ENCODE assay signal across 8 cellular contexts in the genomic region with DNA sequence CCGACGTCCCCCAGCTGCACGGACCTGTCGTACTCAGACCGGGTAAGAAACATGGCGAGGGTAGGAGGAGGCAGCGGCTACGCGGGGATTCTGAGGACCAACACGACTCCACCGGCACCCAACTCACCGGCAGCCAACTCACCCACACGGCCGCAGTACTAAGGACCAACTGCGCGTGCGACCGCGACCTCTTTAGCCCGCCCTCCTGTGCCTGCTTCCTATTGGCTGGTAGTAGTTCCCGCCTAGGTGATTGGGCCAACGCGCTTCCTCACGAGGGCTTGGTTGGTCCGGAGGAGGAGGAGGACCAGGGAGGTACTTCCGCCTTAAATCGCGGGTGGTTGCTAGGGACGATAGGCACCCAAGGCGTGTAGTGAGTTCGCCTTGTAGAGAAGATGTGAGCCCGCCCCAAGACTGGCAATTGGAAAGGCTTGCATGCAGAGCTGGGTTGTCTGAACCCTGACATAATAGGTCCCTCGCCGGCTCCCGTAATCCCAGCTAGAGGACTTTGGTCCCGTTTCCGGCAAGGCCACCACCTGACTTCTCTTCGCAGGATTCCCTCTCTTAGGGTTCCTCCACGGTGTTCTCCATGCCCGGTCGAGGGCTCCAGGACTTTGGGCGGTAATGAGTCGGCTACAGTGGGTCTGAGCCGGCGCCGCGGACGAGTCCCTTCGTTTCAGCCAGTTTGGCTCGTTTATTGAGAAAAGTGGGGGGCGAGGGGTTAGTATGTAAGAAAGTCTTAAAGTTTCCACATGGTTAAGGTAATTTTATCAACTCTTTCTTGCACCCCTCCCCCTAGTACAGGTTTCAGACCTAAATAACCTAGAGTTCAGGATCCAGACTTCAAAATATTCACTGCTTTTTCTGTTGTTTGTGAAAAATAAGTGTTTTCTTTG. TPM values are rescaled to one million over a fixed set of nuclear protein-coding genes. Genes with fewer than 3 reads are reported as not detected.
DNase-seq lines count a peak whose midpoint lies in the region; ATAC-seq, FAIRE-seq and TF ChIP-seq lines count a peak whose summit lies in the region.

Gene PSMA5, minus strand, starts transcription at position 171 of the 893 bp plus-strand sequence. Its CDS starts 118 bp downstream, at position 53.

- H3K4me3 ChIP-seq in right atrium auricular region (peak within 1 kb of the TSS; percentile 90 to 92), psoas muscle (peak within 1 kb of the TSS; percentile 84)

- DNase-seq in NCI-H187 treated with DMSO at 0.1 percent for 48 hours (lab: John Stamatoyannopoulos, UW) (peak; percentile 91), anterior cingulate cortex (lab: John Stamatoyannopoulos, UW) (peak; percentile 79 to 99 (median 97)), right atrium auricular region (ENCODE audit: low spot score) (peak; percentile 99), psoas muscle (peak; percentile 96 to 99), urothelium cell line (ENCODE audit: low spot score) (peak; percentile 99)

- WGBS in psoas muscle, 3 donors, result 0 to 1% (median 0%) methylated on average over 46 to 51 of the region's 51 CpGs

- H3K9me3 ChIP-seq in right atrium auricular region (no peaks in the 10 kb centered on the region), psoas muscle (no peaks in the 10 kb centered on the region)

- intact Hi-C loops in T-helper 2 cell treated with Interferon-gamma antibody and Interleukin-4, amounts not matched to agents 100 ng/mL and 5 ng/mL, for 36 hours (cut with micrococcal nuclease), result loop anchor here (1.0 to 10.0 kb wide), 11 partner anchors 28 to 912 kb away; partner anchors contain the start of genes ATXN7L2, CYB561D1, ELAPOR1 and GNAI3
- intact Hi-C loops in psoas muscle (cut with DNase I), result loop anchor here (1.0 to 5.0 kb wide), 4 partner anchors 15 to 44 kb away; partner anchors contain the start of gene SYPL2 (in 1 of the 2)

- H3K27me3 ChIP-seq in right atrium auricular region (no peaks in the 10 kb centered on the region), psoas muscle (ENCODE audit: insufficient read depth in 3 of 3, low read length in 2 of 3) (no peaks in the 10 kb centered on the region)

- ATAC-seq in GM18499 (IDR thresholded peaks at IDR 0.05; ENCODE audit: insufficient read depth, unreplicated experiment) (peak; percentile 90), HG02943 (IDR thresholded peaks at IDR 0.05; ENCODE audit: low read depth, unreplicated experiment) (peak; percentile 98), psoas muscle (peak; percentile 97 to 100 (median 98))

- H3K36me3 ChIP-seq in right atrium auricular region (peaks cover under 1% of the 10 kb centered on the region), psoas muscle (ENCODE audit: insufficient read depth in 1 of 2, low read depth in 1 of 2) (peaks cover 0 to 4% of the 10 kb centered on the region in 2 donors)

- H3K27ac ChIP-seq in right atrium auricular region (peak within 1 kb of the TSS; percentile 75 to 81), psoas muscle (peak within 1 kb of the TSS; percentile 90)

- H3K4me1 ChIP-seq in right atrium auricular region, result peaks cover 0 to 33% of the 10 kb centered on the region in 2 donors
- H3K4me1 ChIP-seq in psoas muscle, result peaks cover 33% of the 10 kb centered on the region

- peak; percentile 97 for FAIRE-seq in urothelium cell line (lab: Jason Lieb, UNC)

- TF ChIP-seq CTCF in right atrium auricular region (IDR thresholded peaks at IDR 0.05), result no peak
- no peak for TF ChIP-seq CTCF in psoas muscle (IDR thresholded peaks at IDR 0.05)

RNA-seq across cellular contexts. Expression of gene PSMA5, which starts in this region (rescaled TPM):
- 201 and 210 TPM in 2 replicates for total RNA-seq in T-helper 2 cell treated with Interferon-gamma antibody and Interleukin-4, amounts not matched to agents 100 ng/mL and 5 ng/mL, for 36 hours
- total RNA-seq in right atrium auricular region (10 to 100 TPM; 19.8 to 27.6 TPM), psoas muscle (100 to 1,000 TPM in 1 of 4 donors, 10 to 100 TPM in 3; 58.1 to 123 (median 94.6) TPM)
- polyA plus RNA-seq in psoas muscle, result 100 to 1,000 TPM in 2 of 3 donors, 10 to 100 TPM in 1; 90.6 to 213 (median 146) TPM

Comparison
In these comparisons a context has a peak if more than half of its experiments do, and no peak if none do; other contexts are left out.
1. Peak in every context shown above with its lines: DNase-seq, ATAC-seq, H3K4me3 ChIP-seq and H3K27ac ChIP-seq.